In genomic region chr6:152122434-152122833, GRCh38 we compare ENCODE assay signal across 21 cellular contexts.
"Had no signal": no experiment of that assay in that cellular context is flagged by ENCODE, and none has a peak within 500 bp of the region (broad histone marks: within the 10 kb centered on the region; RNA-seq: fewer than 3 reads in every experiment).

No MANE protein-coding gene starts in this region.

- DNase-seq: dermis blood vessel endothelial cell; effector memory CD4-positive, alpha-beta T cell; erythroblast; esophagus squamous epithelium; foreskin melanocyte; head of caudate nucleus; kidney; left lung; lower lobe of right lung; natural killer cell; pancreas; stimulated activated CD4-positive, alpha-beta T cell treated with anti-CD3 and anti-CD28 coated beads, Interleukin-2, amount 100 ng/mL, for 24 hours; stimulated activated CD4-positive, alpha-beta T cell treated with anti-CD3 and anti-CD28 coated beads, Interleukin-4, amount 100 ng/mL, for 24 hours; stimulated activated naive CD4-positive, alpha-beta T cell treated with Interleukin-2 at 50 U/mL for 16 hours; stomach; tibial artery had no signal

- H3K27me3 ChIP-seq: esophagus squamous epithelium, left lung, neutrophil, pancreas, stomach, testis, tibial artery, upper lobe of left lung had no signal

- H3K4me1 ChIP-seq: lower lobe of right lung had no signal

- H3K4me3 ChIP-seq: coronary artery, esophagus squamous epithelium, left lung, lower lobe of right lung, pancreas, stomach, testis, tibial artery, upper lobe of left lung had no signal

- H3K27ac ChIP-seq: coronary artery, esophagus squamous epithelium, left lung, lower lobe of right lung, neutrophil, pancreas, stomach, testis, tibial artery, upper lobe of left lung had no signal

- ATAC-seq: left lung; lower lobe of right lung; natural killer cell; stimulated activated effector memory CD8-positive, alpha-beta T cell treated with anti-CD3 and anti-CD28 coated beads, Interleukin-12 subunit alpha, Interleukin-12 subunit beta, amount 100 ng/mL, for 72 hours had no signal

- H3K9me3 ChIP-seq: esophagus squamous epithelium, left lung, lower lobe of right lung, neutrophil, pancreas, stomach, testis, tibial artery, upper lobe of left lung had no signal

- H3K4me3 Mint-ChIP-seq: natural killer cell; stimulated activated effector memory CD8-positive, alpha-beta T cell treated with anti-CD3 and anti-CD28 coated beads, Interleukin-12 subunit alpha, Interleukin-12 subunit beta, amount 100 ng/mL, for 72 hours had no signal

- H3K27ac Mint-ChIP-seq: natural killer cell; stimulated activated effector memory CD8-positive, alpha-beta T cell treated with anti-CD3 and anti-CD28 coated beads, Interleukin-12 subunit alpha, Interleukin-12 subunit beta, amount 100 ng/mL, for 72 hours had no signal
